ENCODE assay signal across 16 cellular contexts in genomic region chr2:3405876-3406275, GRCh38.
"Had no signal": no experiment of that assay in that cellular context is flagged by ENCODE, and none has a peak within 500 bp of the region (broad histone marks: within the 10 kb centered on the region; RNA-seq: fewer than 3 reads in every experiment).

No MANE protein-coding gene starts in this region.

- H3K4me1 ChIP-seq: parathyroid adenoma had no signal

- H3K9me3 ChIP-seq: lower lobe of right lung, neutrophil had no signal

- H3K27me3 Mint-ChIP-seq: activated naive CD8-positive, alpha-beta T cell treated with anti-CD3 and anti-CD28 coated beads, Interleukin-2, amount 10 ng/mL, durations not matched to agents 7 days and 5 days; effector memory CD8-positive, alpha-beta T cell; stimulated activated memory B cell treated with anti-CD40 and anti-IgM and Interleukin-4, amounts not matched to agents 10 μg/mL and 1 μg/mL and 100 μg/mL, for 72 hours had no signal

- H3K27ac ChIP-seq: brain microvascular endothelial cell, epithelial cell of prostate, lower lobe of right lung, neutrophil, parathyroid adenoma had no signal

- H3K4me3 Mint-ChIP-seq: activated CD8-positive, alpha-beta T cell treated with anti-CD3 and anti-CD28 coated beads, Interleukin-2, amount 10 ng/mL, durations not matched to agents 7 days and 5 days; activated naive CD8-positive, alpha-beta T cell treated with anti-CD3 and anti-CD28 coated beads, Interleukin-2, amount 10 ng/mL, durations not matched to agents 7 days and 5 days; activated T-cell treated with anti-CD3 and anti-CD28 coated beads, Interleukin-2, amount 50 U/mL, for 72 hours; effector memory CD8-positive, alpha-beta T cell; stimulated activated memory B cell treated with anti-CD40 and anti-IgM and Interleukin-4, amounts not matched to agents 10 μg/mL and 1 μg/mL and 100 μg/mL, for 72 hours had no signal

- H3K9me3 Mint-ChIP-seq: activated naive CD8-positive, alpha-beta T cell treated with anti-CD3 and anti-CD28 coated beads, Interleukin-2, amount 10 ng/mL, durations not matched to agents 7 days and 5 days; activated T-cell treated with anti-CD3 and anti-CD28 coated beads, Interleukin-2, amount 50 U/mL, for 72 hours; effector memory CD8-positive, alpha-beta T cell; stimulated activated memory B cell treated with anti-CD40 and anti-IgM and Interleukin-4, amounts not matched to agents 10 μg/mL and 1 μg/mL and 100 μg/mL, for 72 hours had no signal

- H3K4me3 ChIP-seq: lower lobe of right lung had no signal

- ATAC-seq: activated CD8-positive, alpha-beta T cell treated with anti-CD3 and anti-CD28 coated beads, Interleukin-2, amount 10 ng/mL, durations not matched to agents 7 days and 5 days; activated T-cell treated with anti-CD3 and anti-CD28 coated beads, Interleukin-2, amount 50 U/mL, for 72 hours; effector memory CD8-positive, alpha-beta T cell; lower lobe of right lung; stimulated activated memory B cell treated with anti-CD40 and anti-IgM and Interleukin-4, amounts not matched to agents 10 μg/mL and 1 μg/mL and 100 μg/mL, for 72 hours had no signal

- DNase-seq: activated CD4-positive, alpha-beta T cell treated with anti-CD3 and anti-CD28 coated beads for 48 hours; activated CD8-positive, alpha-beta memory T cell treated with anti-CD3 and anti-CD28 coated beads, Interleukin-2, amount 50 U/mL, for 4 hours; activated CD8-positive, alpha-beta T cell treated with anti-CD3 and anti-CD28 coated beads, Interleukin-2, amount 10 ng/mL, durations not matched to agents 7 days and 5 days; activated naive CD8-positive, alpha-beta T cell treated with anti-CD3 and anti-CD28 coated beads, Interleukin-2, amount 10 ng/mL, durations not matched to agents 7 days and 5 days; activated T-cell treated with anti-CD3 and anti-CD28 coated beads, Interleukin-2, amount 50 U/mL, for 72 hours; brain microvascular endothelial cell; cerebellar nuclear complex; effector memory CD8-positive, alpha-beta T cell; kidney glomerular epithelial cell; lower lobe of right lung; midbrain; T-helper 2 cell had no signal

- H3K27ac Mint-ChIP-seq: activated CD8-positive, alpha-beta T cell treated with anti-CD3 and anti-CD28 coated beads, Interleukin-2, amount 10 ng/mL, durations not matched to agents 7 days and 5 days; activated naive CD8-positive, alpha-beta T cell treated with anti-CD3 and anti-CD28 coated beads, Interleukin-2, amount 10 ng/mL, durations not matched to agents 7 days and 5 days; activated T-cell treated with anti-CD3 and anti-CD28 coated beads, Interleukin-2, amount 50 U/mL, for 72 hours; effector memory CD8-positive, alpha-beta T cell; stimulated activated memory B cell treated with anti-CD40 and anti-IgM and Interleukin-4, amounts not matched to agents 10 μg/mL and 1 μg/mL and 100 μg/mL, for 72 hours had no signal

- H3K27me3 ChIP-seq: brain microvascular endothelial cell, neutrophil had no signal
